18 cellular contexts compared by ENCODE assay signal in genomic region chr11:126915430-126915829, GRCh38.
DNase-seq lines count a peak whose midpoint lies in the region; ATAC-seq, FAIRE-seq and TF ChIP-seq lines count a peak whose summit lies in the region.
"Had no signal": no experiment of that assay in that cellular context is flagged by ENCODE, and none has a peak within 500 bp of the region (broad histone marks: within the 10 kb centered on the region; RNA-seq: fewer than 3 reads in every experiment).

No MANE protein-coding gene starts in this region.

- H3K36me3 Mint-ChIP-seq in WTC11, result no peaks in the 10 kb centered on the region
- H3K36me3 Mint-ChIP-seq: CD4-positive, alpha-beta memory T cell had no signal

- H2BK15ac ChIP-seq in mesenchymal stem cell (ENCODE audit: low read depth, poor library complexity, severe bottlenecking), result no peak overlapping the region

- peaks cover 74% of the 10 kb centered on the region for H3K79me2 ChIP-seq in GM23248 (ENCODE audit: insufficient read depth)
- no peaks in the 10 kb centered on the region for H3K79me2 ChIP-seq in mammary epithelial cell (ENCODE audit: insufficient read depth, low read length)

- peak overlapping the region; percentile 36 for H2AK5ac ChIP-seq in mesenchymal stem cell (ENCODE audit: low read length, severe bottlenecking)

- H3K4ac ChIP-seq in mesenchymal stem cell (ENCODE audit: low read depth in 1 of 2, low read length in 2 of 2), result no peak overlapping the region

- dilution Hi-C loops in mammary epithelial cell (cut with HindIII; ENCODE audit: low sequenced_read_pairs), result loop anchor here (5.0 kb wide), 1 partner anchor 77 kb away; no protein-coding TSS in a partner anchor

- in situ Hi-C loops in GM23248 (cut with MboI), result no loop called here
- in situ Hi-C loops in brain microvascular endothelial cell (cut with HindIII; ENCODE audit: low pct_ligation_motif_present, low sequenced_read_pairs), result no loop called here
- in situ Hi-C loops in mammary epithelial cell (cut with MboI; ENCODE audit: low sequenced_read_pairs in 2 of 2), result loop anchor here in 1 of 2 donors (5.0 kb wide), 1 partner anchor 47 kb away; no protein-coding TSS in a partner anchor

- CTCF ChIA-PET in A549 (lab: Yijun Ruan, JAX) (interaction anchor here (0.6 kb wide), 1 partner anchor 75 kb away, joined by 3 read pairs; no protein-coding TSS in a partner anchor), WTC11 (lab: Charles Lee) (interaction anchor here (1.3 kb wide), 1 partner anchor 75 kb away, joined by 7 read pairs; no protein-coding TSS in a partner anchor), mammary epithelial cell (lab: Charles Lee; ENCODE audit: low non-redundant PET) (no interaction called here)

- H3K4me1 Mint-ChIP-seq in WTC11, result peaks cover 9% of the 10 kb centered on the region
- H3K4me1 Mint-ChIP-seq: CD4-positive, alpha-beta memory T cell had no signal

- no peak for TF ChIP-seq EP300 in A549 (IDR thresholded peaks at IDR 0.05)

- H3K27ac ChIP-seq in A549 (peak overlapping the region; percentile 30 to 93; a peak in 4 of 6 replicates), GM23248 (peak overlapping the region; percentile 80), brain microvascular endothelial cell (peak overlapping the region; percentile 52), mesenchymal stem cell (ENCODE audit: low read length, poor library complexity, severe bottlenecking) (peak overlapping the region; percentile 41), mammary epithelial cell (ENCODE audit: insufficient read depth, low read depth, low read length) (no peak overlapping the region)
- H3K27ac ChIP-seq: C4-2B, HL-60 had no signal

- H4K20me1 ChIP-seq in GM23248 (ENCODE audit: insufficient read depth) (no peaks in the 10 kb centered on the region), mammary epithelial cell (ENCODE audit: insufficient read depth, low read length) (no peaks in the 10 kb centered on the region)

- H3K4me3 ChIP-seq in A549 (no peak overlapping the region), GM23248 (no peak overlapping the region), brain microvascular endothelial cell (ENCODE audit: low read depth, low read length) (no peak overlapping the region), mesenchymal stem cell (ENCODE audit: insufficient read depth in 1 of 2, low read depth in 1 of 2, low read length in 2 of 2) (no peak overlapping the region), mammary epithelial cell (replicated peaks in 1 of 3; ENCODE audit: insufficient read depth in 1 of 3, low read depth in 2 of 3, low read length in 3 of 3) (no peak overlapping the region)

- peaks cover 11% of the 10 kb centered on the region for H3K9me3 Mint-ChIP-seq in WTC11

- H3K27me3 Mint-ChIP-seq in WTC11 (ENCODE audit: low read depth), result no peaks in the 10 kb centered on the region
- H3K27me3 Mint-ChIP-seq: CD4-positive, alpha-beta memory T cell had no signal

- DNase-seq in A549 (ENCODE audit: low read depth in 1 of 2, low spot score in 1 of 2), result no peak
- peak; percentile 56 for DNase-seq in GM23248
- DNase-seq in brain microvascular endothelial cell, result no peak
- DNase-seq in mesenchymal stem cell, result no peak
- no peak for DNase-seq in WTC11 (ENCODE audit: low spot score)
- DNase-seq in mammary epithelial cell, result no peak
- DNase-seq in amniotic stem cell (lab: John Stamatoyannopoulos, UW), result no peak
- DNase-seq: 8988T; ACHN; BE2C; CD4-positive, alpha-beta memory T cell; DMS79 had no signal

- peaks cover 43% of the 10 kb centered on the region for H3F3A ChIP-seq in GM23248 (ENCODE audit: insufficient read depth)

- no peak for FAIRE-seq in A549 (lab: Jason Lieb, UNC)
- FAIRE-seq: G401.6, GM12891, H1 had no signal

- H3K18ac ChIP-seq in mesenchymal stem cell (ENCODE audit: low read depth in 1 of 2, low read length in 2 of 2), result no peak overlapping the region

- no peak overlapping the region for H2AFZ ChIP-seq in GM23248
- no peak overlapping the region for H2AFZ ChIP-seq in mesenchymal stem cell (ENCODE audit: low read depth, low read length)
- no peak overlapping the region for H2AFZ ChIP-seq in mammary epithelial cell (ENCODE audit: low read depth, low read length)

- no peak overlapping the region for H4K8ac ChIP-seq in mesenchymal stem cell (ENCODE audit: low read length)

- no peaks in the 10 kb centered on the region for H3K27me3 ChIP-seq in GM23248 (replicated peaks; ENCODE audit: insufficient read depth)
- no peaks in the 10 kb centered on the region for H3K27me3 ChIP-seq in brain microvascular endothelial cell (replicated peaks)
- H3K27me3 ChIP-seq in mesenchymal stem cell (ENCODE audit: control insufficient read depth in 1 of 2, insufficient read depth in 1 of 2, low read length in 2 of 2), result no peaks in the 10 kb centered on the region
- H3K27me3 ChIP-seq in mammary epithelial cell (ENCODE audit: insufficient read depth, low read length), result no peaks in the 10 kb centered on the region
- H3K27me3 ChIP-seq: BE2C had no signal

- 84% methylated on average over 4 of the region's 4 CpGs for WGBS in A549 (ENCODE audit: missing lambda C conversion rate)
- 43 to 51% methylated on average over 4 of the region's 4 CpGs for WGBS in GM23248 (ENCODE audit: low coverage in 1 of 2, low lambda C conversion rate in 2 of 2, missing lambda C conversion rate in 2 of 2), 2 experiments
- WGBS in mesenchymal stem cell, result 76% methylated on average over 4 of the region's 4 CpGs
- WGBS in mammary epithelial cell (ENCODE audit: low coverage, missing lambda C conversion rate), result 78% methylated on average over 4 of the region's 4 CpGs

- H3K9ac ChIP-seq in GM23248, result peak overlapping the region; percentile 51
- H3K9ac ChIP-seq in mesenchymal stem cell (ENCODE audit: low read length), result no peak overlapping the region
- no peak overlapping the region for H3K9ac ChIP-seq in mammary epithelial cell (ENCODE audit: insufficient read depth, low read length)

- H2BK5ac ChIP-seq in mesenchymal stem cell (ENCODE audit: low read depth, low read length, poor library complexity, severe bottlenecking), result no peak overlapping the region

- H3K27ac Mint-ChIP-seq in WTC11, result no peak overlapping the region
- H3K27ac Mint-ChIP-seq: CD4-positive, alpha-beta memory T cell had no signal

- no peaks in the 10 kb centered on the region for H3K9me2 ChIP-seq in GM23248 (ENCODE audit: insufficient read depth)

- TF ChIP-seq POLR2A in A549 (IDR thresholded peaks at IDR 0.05; ENCODE audit: low read length), result no peak

- no peak overlapping the region for H3K4me3 Mint-ChIP-seq in WTC11
- H3K4me3 Mint-ChIP-seq: CD4-positive, alpha-beta memory T cell had no signal

- BruUV-seq in mammary epithelial cell (replicated peaks; lab: Mats Ljungman, UMichigan), result no TSS peak

- peaks cover 20% of the 10 kb centered on the region for H3K79me1 ChIP-seq in mesenchymal stem cell (replicated peaks; ENCODE audit: low read length, poor library complexity, severe bottlenecking)

- no peak overlapping the region for H4K91ac ChIP-seq in mesenchymal stem cell (ENCODE audit: low read length)

- H3K14ac ChIP-seq in mesenchymal stem cell (ENCODE audit: low read length in 2 of 2), result no peak overlapping the region

- H2BK120ac ChIP-seq in mesenchymal stem cell (ENCODE audit: low read depth, low read length), result no peak overlapping the region

- POLR2A ChIA-PET in A549 (lab: Yijun Ruan, JAX) (no interaction called here), WTC11 (lab: Charles Lee) (no interaction called here)

- H3K23ac ChIP-seq in mesenchymal stem cell (ENCODE audit: low read length in 2 of 2), result no peak overlapping the region

- TF ChIP-seq CTCF in A549 (IDR thresholded peaks at IDR 0.05), result no peak
- no peak for TF ChIP-seq CTCF in brain microvascular endothelial cell (IDR thresholded peaks at IDR 0.05; ENCODE audit: low read depth, low read length, missing control alignments)
- TF ChIP-seq CTCF in WTC11 (IDR thresholded peaks at IDR 0.05), result no peak
- TF ChIP-seq CTCF in mammary epithelial cell (conservative IDR thresholded peaks at IDR 0.05 in 1 of 2, IDR thresholded peaks at IDR 0.05 in 1 of 2; ENCODE audit: extremely low read depth in 1 of 2, insufficient read depth in 1 of 2, low read depth in 1 of 2, low read length in 2 of 2), result no peak

- TF ChIP-seq RAD21 in A549 (conservative IDR thresholded peaks at IDR 0.05 in 1 of 2, IDR thresholded peaks at IDR 0.05 in 1 of 2), result no peak

- no peak overlapping the region for H2BK12ac ChIP-seq in mesenchymal stem cell (ENCODE audit: low read length in 2 of 2)

- H3K4me2 ChIP-seq in A549 (no peak overlapping the region), GM23248 (ENCODE audit: unreplicated experiment) (peak overlapping the region; percentile 64), mesenchymal stem cell (ENCODE audit: low read length, poor library complexity, severe bottlenecking) (no peak overlapping the region), mammary epithelial cell (ENCODE audit: insufficient read depth, low read depth, low read length) (no peak overlapping the region)

- ATAC-seq in A549 (no peak), WTC11 (no peak), GM21360 (IDR thresholded peaks at IDR 0.05; ENCODE audit: unreplicated experiment) (no peak)

- H3K36me3 ChIP-seq in GM23248 (ENCODE audit: low read depth) (no peaks in the 10 kb centered on the region), brain microvascular endothelial cell (replicated peaks) (no peaks in the 10 kb centered on the region), mesenchymal stem cell (ENCODE audit: control insufficient read depth in 1 of 2, insufficient read depth in 2 of 2, low read depth in 1 of 2, low read length in 2 of 2) (no peaks in the 10 kb centered on the region), mammary epithelial cell (ENCODE audit: insufficient read depth, low read length) (no peaks in the 10 kb centered on the region)
- H3K36me3 ChIP-seq: BE2C had no signal

- intact Hi-C loops in mammary epithelial cell (cut with micrococcal nuclease), result no loop called here

- H3K9me3 ChIP-seq in A549, result no peaks in the 10 kb centered on the region
- H3K9me3 ChIP-seq in GM23248 (ENCODE audit: low read depth), result no peaks in the 10 kb centered on the region
- no peaks in the 10 kb centered on the region for H3K9me3 ChIP-seq in mesenchymal stem cell (ENCODE audit: control insufficient read depth, low read length)
- no peaks in the 10 kb centered on the region for H3K9me3 ChIP-seq in mammary epithelial cell (replicated peaks; ENCODE audit: insufficient read depth, low read length)
- H3K9me3 ChIP-seq: BE2C had no signal

- H3K4me1 ChIP-seq in A549 (peaks cover 37% of the 10 kb centered on the region), GM23248 (ENCODE audit: insufficient read depth) (peaks cover 40% of the 10 kb centered on the region), mesenchymal stem cell (ENCODE audit: control insufficient read depth, insufficient read depth, low read depth, low read length) (peaks cover 12% of the 10 kb centered on the region), mammary epithelial cell (ENCODE audit: insufficient read depth, low read length) (peaks cover 19% of the 10 kb centered on the region)
- H3K4me1 ChIP-seq: BE2C had no signal

TF ChIP-seq in WTC11, 78 proteins besides CTCF, POLR2A, EP300 and RAD21 (continues in another document):
- TF ChIP-seq USF2 (CRISPR knock-in tag; IDR thresholded peaks at IDR 0.05), result no peak
